1 cellular context compared by ENCODE assay signal in genomic region chr17:57853695-57854094, GRCh38.
TF ChIP-seq lines count a peak whose summit lies in the region.

No MANE protein-coding gene starts in this region.

TF ChIP-seq in H1, 55 proteins besides CTCF, POLR2A, EP300 and RAD21:
- TF ChIP-seq SP2 (IDR thresholded peaks at IDR 0.05; ENCODE audit: low read length) = no peak
- no peak for TF ChIP-seq FOSL1 (IDR thresholded peaks at IDR 0.05; ENCODE audit: insufficient read depth, low read depth, low read length)
- no peak for TF ChIP-seq POU5F1 (IDR thresholded peaks at IDR 0.05; ENCODE audit: low read depth, low read length)
